In genomic region chr7:155299539-155300202, GRCh38 we compare ENCODE assay signal across 8 cellular contexts. TPM values are rescaled to one million over a fixed set of nuclear protein-coding genes. Genes with fewer than 3 reads are reported as not detected.
DNase-seq lines count a peak whose midpoint lies in the region; ATAC-seq, FAIRE-seq and TF ChIP-seq lines count a peak whose summit lies in the region.

No MANE protein-coding gene starts in this region.

- TF ChIP-seq CTCF in fibroblast of the aortic adventitia (IDR thresholded peaks at IDR 0.05; ENCODE audit: insufficient read depth, low read length) (no peak), retinal pigment epithelial cell (conservative IDR thresholded peaks at IDR 0.05; ENCODE audit: low read depth, low read length) (no peak)

- H3K36me3 ChIP-seq in ACC112 (ENCODE audit: insufficient read depth, low read length), result peaks cover 25% of the 10 kb centered on the region

- H3K36me3 Mint-ChIP-seq in activated CD4-positive, alpha-beta memory T cell treated with anti-CD3 and anti-CD28 coated beads for 36 hours, result peaks cover 51% of the 10 kb centered on the region

- H3K4me3 ChIP-seq in ACC112 (ENCODE audit: low read depth, low read length) (peak overlapping the region; percentile 94), fibroblast of the aortic adventitia (ENCODE audit: low read depth, low read length) (peak overlapping the region; percentile 79), retinal pigment epithelial cell (ENCODE audit: low read length) (peak overlapping the region; percentile 97)

- POLR2A ChIA-PET in activated CD4-positive, alpha-beta memory T cell treated with anti-CD3 and anti-CD28 coated beads for 36 hours (lab: Charles Lee), result interaction anchor here (0.9 to 4.4 kb wide), 9 partner anchors 11 to 372 kb away, joined by 3 to 111 read pairs (median 5); partner anchors contain the start of genes PAXIP1 and RBM33

- no peak for DNase-seq in GM18507 (ENCODE audit: extremely low spot score, insufficient read length, low read depth)
- DNase-seq in activated CD4-positive, alpha-beta memory T cell treated with anti-CD3 and anti-CD28 coated beads for 36 hours, result peak; percentile 47
- no peak for DNase-seq in fibroblast of the aortic adventitia (ENCODE audit: low read depth)
- peak; percentile 64 for DNase-seq in retinal pigment epithelial cell (ENCODE audit: low read depth)
- no peak for DNase-seq in NCI-H2171 treated with DMSO at 0.1 percent for 48 hours (lab: John Stamatoyannopoulos, UW)

- H3K9me3 Mint-ChIP-seq in activated CD4-positive, alpha-beta memory T cell treated with anti-CD3 and anti-CD28 coated beads for 36 hours, result no peaks in the 10 kb centered on the region

- peaks cover 41% of the 10 kb centered on the region for H3K4me1 Mint-ChIP-seq in activated CD4-positive, alpha-beta memory T cell treated with anti-CD3 and anti-CD28 coated beads for 36 hours (ENCODE audit: low read depth)

- no peak overlapping the region for H2AFZ ChIP-seq in ACC112 (ENCODE audit: low read length, unreplicated experiment)

- intact Hi-C loops in activated CD4-positive, alpha-beta memory T cell treated with anti-CD3 and anti-CD28 coated beads for 36 hours (cut with micrococcal nuclease), result loop anchor here (1.0 to 10.0 kb wide), 8 partner anchors 39 to 1593 kb away; partner anchors contain the start of genes LMBR1 and RBM33

- peak; percentile 67 for FAIRE-seq in GM18507 (lab: Jason Lieb, UNC)

- H3K4me3 Mint-ChIP-seq in activated CD4-positive, alpha-beta memory T cell treated with anti-CD3 and anti-CD28 coated beads for 36 hours, result peak overlapping the region; percentile 93

- H3K27me3 ChIP-seq in ACC112 (ENCODE audit: insufficient read depth, low read length), result no peaks in the 10 kb centered on the region

- CTCF ChIA-PET in activated CD4-positive, alpha-beta memory T cell treated with anti-CD3 and anti-CD28 coated beads for 36 hours (lab: Charles Lee), result interaction anchor here (1.0 to 4.4 kb wide), 6 partner anchors 44 to 386 kb away, joined by 3 to 28 read pairs (median 8); no protein-coding TSS in a partner anchor

- H3K27ac ChIP-seq in ACC112 (ENCODE audit: low read depth, low read length), result peak overlapping the region; percentile 60

- peaks cover 34% of the 10 kb centered on the region for H3K79me2 ChIP-seq in ACC112 (ENCODE audit: control insufficient read depth, insufficient read depth, low read length, unreplicated experiment)

- H3K27ac Mint-ChIP-seq in activated CD4-positive, alpha-beta memory T cell treated with anti-CD3 and anti-CD28 coated beads for 36 hours, result peak overlapping the region; percentile 96

- no peaks in the 10 kb centered on the region for H3K27me3 Mint-ChIP-seq in activated CD4-positive, alpha-beta memory T cell treated with anti-CD3 and anti-CD28 coated beads for 36 hours

- peaks cover 33% of the 10 kb centered on the region for H3K4me1 ChIP-seq in ACC112 (ENCODE audit: control insufficient read depth, insufficient read depth, low read length, unreplicated experiment)

- ATAC-seq in GM21737 (IDR thresholded peaks at IDR 0.05; ENCODE audit: unreplicated experiment) (no peak), HG02938 (IDR thresholded peaks at IDR 0.05; ENCODE audit: unreplicated experiment) (no peak)

RNA-seq across cellular contexts. Expression of gene INSIG1, which starts 2.0 kb away (rescaled TPM):
- 10 to 100 TPM; 94.9 to 96.9 TPM for total RNA-seq in activated CD4-positive, alpha-beta memory T cell treated with anti-CD3 and anti-CD28 coated beads for 36 hours
- 79.6 and 313 TPM in 2 replicates for total RNA-seq in fibroblast of the aortic adventitia (ENCODE audit: low replicate concordance)

Comparison
In these comparisons a context has a peak if more than half of its experiments do, and no peak if none do; other contexts are left out.
1. DNase-seq: peak in activated CD4-positive, alpha-beta memory T cell treated with anti-CD3 and anti-CD28 coated beads for 36 hours (single experiment) and retinal pigment epithelial cell (single experiment); none in GM18507 (single experiment), fibroblast of the aortic adventitia (single experiment) and NCI-H2171 treated with DMSO at 0.1 percent for 48 hours (single experiment).
2. Peak in every context shown above with its lines, with median percentiles within 50 percentile points of each other: H3K4me3 ChIP-seq.